8 cellular contexts compared by ENCODE assay signal in the genomic region with DNA sequence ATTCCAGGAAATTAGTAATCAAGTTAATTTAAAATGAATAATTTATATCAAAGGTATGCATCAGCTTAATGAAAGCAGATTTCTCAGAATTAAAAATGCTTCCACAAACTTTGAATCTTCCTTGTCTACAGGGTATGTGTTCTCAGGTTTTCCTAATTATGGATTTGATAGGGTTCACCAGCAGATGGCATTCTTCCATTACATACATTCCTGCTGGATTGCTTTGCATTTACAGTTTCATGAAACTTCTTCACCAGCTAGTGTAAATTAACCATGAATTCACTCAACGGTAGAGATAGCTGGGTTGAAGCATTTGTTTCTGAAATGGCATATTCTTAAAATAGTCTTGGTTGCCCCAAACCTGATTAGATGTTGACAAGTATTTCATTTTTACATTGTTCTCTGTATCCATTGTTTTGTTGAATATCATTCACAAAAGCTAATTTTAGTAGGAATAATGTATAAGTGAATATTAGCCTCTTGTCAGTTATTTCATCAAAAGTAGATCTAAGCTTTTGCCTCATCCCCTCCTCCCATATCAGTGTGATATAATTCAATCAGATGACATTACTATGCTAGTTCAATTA.
A peak's percentile ranks its signal among the peaks of the same experiment; 100 is the strongest.
DNase-seq lines count a peak whose midpoint lies in the region; ATAC-seq and TF ChIP-seq lines count a peak whose summit lies in the region.

No MANE protein-coding gene starts in this region.

- no peaks in the 10 kb centered on the region for H3K4me1 ChIP-seq in left lung

- intact Hi-C loops in left lung (cut with DNase I): no loop called here

- DNase-seq in GM12864 (ENCODE audit: low read depth) (peak; percentile 8), NCI-H2196 (lab: John Stamatoyannopoulos, UW; ENCODE audit: unreplicated experiment) (peak; percentile 57), astrocyte of the spinal cord (ENCODE audit: low read depth, low spot score) (peak; percentile 47), left lung (no peak)
- no peak for DNase-seq in activated CD4-positive, alpha-beta T cell treated with anti-CD3 and anti-CD28 coated beads, Interleukin-2, amount 50 U/mL, for 48 hours
- DNase-seq in activated CD4-positive, alpha-beta T cell treated with anti-CD3 and anti-CD28 coated beads, Interleukin-2, amount 50 U/mL, for 4 hours: no peak

- ATAC-seq in left lung (peak; percentile 59), GM21423 (IDR thresholded peaks at IDR 0.05; ENCODE audit: unreplicated experiment) (no peak)

- TF ChIP-seq CTCF in 22Rv1 (IDR thresholded peaks at IDR 0.05) (peak; percentile 81), GM12864 (IDR thresholded peaks at IDR 0.05; ENCODE audit: low read depth, low read length, missing control alignments) (peak; percentile 43), astrocyte of the spinal cord (IDR thresholded peaks at IDR 0.05; ENCODE audit: low read depth, low read length) (peak; percentile 55), left lung (IDR thresholded peaks at IDR 0.05) (peak in 1 of 2 donors; percentile 30)

- no peaks in the 10 kb centered on the region for H3K36me3 ChIP-seq in left lung

- in situ Hi-C loops in astrocyte of the spinal cord (cut with HindIII; ENCODE audit: low sequenced_read_pairs): no loop called here

- H3K27me3 ChIP-seq in left lung: no peaks in the 10 kb centered on the region

- H3K4me3 ChIP-seq in GM12864 (ENCODE audit: low read depth, low read length) (no peak overlapping the region), astrocyte of the spinal cord (ENCODE audit: low read depth, low read length) (no peak overlapping the region), left lung (no peak overlapping the region)

- no peaks in the 10 kb centered on the region for H3K9me3 ChIP-seq in left lung

- H3K27ac ChIP-seq in 22Rv1 (no peak overlapping the region), left lung (no peak overlapping the region)

Comparison
In these comparisons a context has a peak if more than half of its experiments do, and no peak if none do; other contexts are left out.
1. DNase-seq: peak in GM12864 (single experiment), NCI-H2196 (single experiment) and astrocyte of the spinal cord (single experiment); none in left lung (0 of 2), activated CD4-positive, alpha-beta T cell treated with anti-CD3 and anti-CD28 coated beads, Interleukin-2, amount 50 U/mL, for 48 hours (0 of 2) and activated CD4-positive, alpha-beta T cell treated with anti-CD3 and anti-CD28 coated beads, Interleukin-2, amount 50 U/mL, for 4 hours (0 of 2).